ENCODE assay signal across 23 cellular contexts in genomic region chr1:162578936-162579335, GRCh38.
"Had no signal": no experiment of that assay in that cellular context is flagged by ENCODE, and none has a peak within 500 bp of the region (broad histone marks: within the 10 kb centered on the region; RNA-seq: fewer than 3 reads in every experiment).

No MANE protein-coding gene starts in this region.

- DNase-seq: effector memory CD8-positive, alpha-beta T cell; immature natural killer cell; left ventricle myocardium superior; mesendoderm; naive B cell; occipital lobe; psoas muscle; retina; right lobe of liver; spleen; stimulated activated CD4-positive, alpha-beta T cell treated with anti-CD3 and anti-CD28 coated beads, Interleukin-15, amount 100 ng/mL, for 24 hours; stimulated activated CD4-positive, alpha-beta T cell treated with anti-CD3 and anti-CD28 coated beads, Interleukin-1b, Interleukin-23, amount 100 ng/mL, for 48 hours; stimulated activated CD4-positive, alpha-beta T cell treated with anti-CD3 and anti-CD28 coated beads, Interleukin-4, amount 100 ng/mL, for 4 hours; stimulated activated naive B cell treated with anti-CD40 and anti-IgM and Interleukin-4, amounts not matched to agents 10 μg/mL and 1 μg/mL and 100 μg/mL, for 72 hours; stimulated activated naive CD8-positive, alpha-beta T cell treated with anti-CD3 and anti-CD28 coated beads, Interleukin-15, amount 100 ng/mL, for 72 hours; substantia nigra; transverse colon had no signal

- H3K9me3 ChIP-seq: esophagus muscularis mucosa, psoas muscle, right lobe of liver, spleen, thoracic aorta, transverse colon had no signal

- H3K4me3 ChIP-seq: esophagus muscularis mucosa, lung, psoas muscle, right lobe of liver, spleen, thoracic aorta, transverse colon had no signal

- H3K27me3 ChIP-seq: esophagus muscularis mucosa, right lobe of liver, spleen, transverse colon had no signal

- H3K27me3 Mint-ChIP-seq: effector memory CD8-positive, alpha-beta T cell; naive B cell; stimulated activated naive B cell treated with anti-CD40 and anti-IgM and Interleukin-4, amounts not matched to agents 10 μg/mL and 1 μg/mL and 100 μg/mL, for 72 hours; stimulated activated naive CD8-positive, alpha-beta T cell treated with anti-CD3 and anti-CD28 coated beads, Interleukin-15, amount 100 ng/mL, for 72 hours had no signal

- H3K4me1 ChIP-seq: right lobe of liver, spleen had no signal

- H3K9me3 Mint-ChIP-seq: effector memory CD8-positive, alpha-beta T cell; immature natural killer cell; naive B cell; nephron; stimulated activated naive B cell treated with anti-CD40 and anti-IgM and Interleukin-4, amounts not matched to agents 10 μg/mL and 1 μg/mL and 100 μg/mL, for 72 hours; stimulated activated naive CD8-positive, alpha-beta T cell treated with anti-CD3 and anti-CD28 coated beads, Interleukin-15, amount 100 ng/mL, for 72 hours had no signal

- FAIRE-seq: keratinocyte had no signal

- H3K4me1 Mint-ChIP-seq: immature natural killer cell; naive B cell; stimulated activated naive B cell treated with anti-CD40 and anti-IgM and Interleukin-4, amounts not matched to agents 10 μg/mL and 1 μg/mL and 100 μg/mL, for 72 hours; stimulated activated naive CD8-positive, alpha-beta T cell treated with anti-CD3 and anti-CD28 coated beads, Interleukin-15, amount 100 ng/mL, for 72 hours had no signal

- H3K27ac ChIP-seq: epithelial cell of prostate, psoas muscle, right lobe of liver, spleen, thoracic aorta, transverse colon had no signal

- H3K4me3 Mint-ChIP-seq: effector memory CD8-positive, alpha-beta T cell; immature natural killer cell; naive B cell; nephron; stimulated activated naive B cell treated with anti-CD40 and anti-IgM and Interleukin-4, amounts not matched to agents 10 μg/mL and 1 μg/mL and 100 μg/mL, for 72 hours; stimulated activated naive CD8-positive, alpha-beta T cell treated with anti-CD3 and anti-CD28 coated beads, Interleukin-15, amount 100 ng/mL, for 72 hours had no signal

- H3K27ac Mint-ChIP-seq: effector memory CD8-positive, alpha-beta T cell; naive B cell; nephron; stimulated activated naive B cell treated with anti-CD40 and anti-IgM and Interleukin-4, amounts not matched to agents 10 μg/mL and 1 μg/mL and 100 μg/mL, for 72 hours; stimulated activated naive CD8-positive, alpha-beta T cell treated with anti-CD3 and anti-CD28 coated beads, Interleukin-15, amount 100 ng/mL, for 72 hours had no signal
